In the genomic region with DNA sequence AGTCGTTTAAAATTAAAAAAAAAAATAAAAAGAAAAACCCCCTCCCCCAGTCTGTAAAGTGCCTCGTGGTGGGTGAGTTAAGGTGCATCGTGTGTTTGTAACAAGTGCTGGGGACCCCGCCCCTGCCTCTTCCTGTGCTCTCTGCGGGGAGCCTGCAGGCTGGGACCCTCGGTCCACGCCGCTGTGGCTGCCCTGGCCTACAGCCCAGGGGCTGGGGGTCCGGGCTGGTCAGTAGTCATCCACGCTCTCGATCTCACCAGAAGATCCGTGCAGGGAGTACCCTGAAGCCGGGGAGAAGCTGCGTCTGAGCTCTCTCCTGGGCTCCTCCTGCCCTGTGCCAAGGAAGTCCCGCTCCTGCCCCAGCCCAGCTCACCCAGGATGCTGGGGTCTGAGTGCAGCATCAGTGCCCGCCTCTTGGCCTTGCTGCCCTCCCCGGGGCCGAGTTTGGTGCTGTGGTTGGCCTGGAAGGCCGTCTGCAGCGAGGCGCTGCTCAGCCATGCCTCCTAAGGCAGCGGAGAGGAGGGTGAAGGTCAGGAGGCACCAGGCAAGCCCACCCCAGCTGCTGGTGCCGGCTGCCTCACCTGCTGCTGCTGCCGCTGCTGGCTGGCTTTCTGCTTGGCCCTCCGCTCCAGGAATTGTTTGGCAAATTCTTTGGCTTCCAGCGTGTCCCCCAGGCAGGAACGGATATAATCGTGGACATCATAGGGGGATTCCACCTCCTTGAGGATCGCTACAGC, we compare ENCODE assay signal across 20 cellular contexts. TPM values are rescaled to one million over a fixed set of nuclear protein-coding genes. Genes with fewer than 3 reads are reported as not detected.
DNase-seq lines count a peak whose midpoint lies in the region; ATAC-seq, FAIRE-seq and TF ChIP-seq lines count a peak whose summit lies in the region.
"Had no signal": no experiment of that assay in that cellular context is flagged by ENCODE, and none has a peak within 500 bp of the region (broad histone marks: within the 10 kb centered on the region; RNA-seq: fewer than 3 reads in every experiment).

No MANE protein-coding gene starts in this region.

- WGBS in K562 (ENCODE audit: insufficient coverage, low coverage, missing lambda C conversion rate), result 88% methylated on average over 23 of the region's 29 CpGs

- H3K9me3 ChIP-seq in K562 (replicated peaks; ENCODE audit: control insufficient read depth, insufficient read depth, low read depth, low read length) (no peaks in the 10 kb centered on the region), osteoblast (ENCODE audit: low read depth, low read length) (no peaks in the 10 kb centered on the region)
- H3K9me3 ChIP-seq: lower lobe of right lung had no signal

- H2AFZ ChIP-seq in K562 (ENCODE audit: low read depth, low read length), result no peak overlapping the region
- H2AFZ ChIP-seq in osteoblast (ENCODE audit: low read length), result no peak overlapping the region

- POLR2A ChIA-PET in activated CD4-positive, alpha-beta memory T cell treated with anti-CD3 and anti-CD28 coated beads, Interleukin-2, amount 10 ng/mL, durations not matched to agents 7 days and 5 days (lab: Charles Lee), result interaction anchor here (1.3 to 5.4 kb wide), 6 partner anchors 10 to 171 kb away, joined by 3 to 51 read pairs (median 8); partner anchors contain the start of genes FBXO24, GIGYF1, LRCH4 and MOSPD3
- POLR2A ChIA-PET in activated CD4-positive, alpha-beta memory T cell treated with anti-CD3 and anti-CD28 coated beads for 36 hours (lab: Charles Lee), result interaction anchor here (1.5 to 3.0 kb wide), 3 partner anchors 12 to 49 kb away, joined by 4 to 10 read pairs (median 6); partner anchors contain the start of genes GIGYF1 and POP7
- POLR2A ChIA-PET in K562 (lab: Yijun Ruan, JAX), result interaction anchor here (0.7 to 2.4 kb wide), 8 partner anchors 9 to 346 kb away, joined by 3 to 6 read pairs (median 4); partner anchors contain the start of gene MOSPD3

- FAIRE-seq in K562 (lab: Jason Lieb, UNC), result no peak

- peak overlapping the region in 1 of 2 experiments; percentile 82; a peak in 2 of 4 replicates for H3K9ac ChIP-seq in K562 (ENCODE audit: insufficient read depth in 1 of 2, low read depth in 2 of 2, low read length in 2 of 2)

- BruUV-seq in K562 (replicated peaks; lab: Mats Ljungman, UMichigan), result no TSS peak

- H3K27ac ChIP-seq in K562 (ENCODE audit: extremely low read depth, low read depth, low read length) (no peak overlapping the region), osteoblast (ENCODE audit: low read depth, low read length) (no peak overlapping the region)
- H3K27ac ChIP-seq: epithelial cell of prostate, lower lobe of right lung had no signal

- H4K20me1 ChIP-seq in K562 (replicated peaks; ENCODE audit: control insufficient read depth, insufficient read depth, low read length), result peaks cover 22% of the 10 kb centered on the region; the same call in 1 of the 2 replicates
- peaks cover 34% of the 10 kb centered on the region for H4K20me1 ChIP-seq in osteoblast (ENCODE audit: insufficient read depth, low read length)

- TF ChIP-seq CTCF in GM13977 (IDR thresholded peaks at IDR 0.05; ENCODE audit: extremely low read depth, insufficient read depth, missing control alignments) (no peak), K562 (IDR thresholded peaks at IDR 0.05 in 2 of 3, conservative IDR thresholded peaks at IDR 0.05 in 1 of 3; ENCODE audit: insufficient read depth in 2 of 3, low read depth in 1 of 3, low read length in 3 of 3) (no peak), osteoblast (IDR thresholded peaks at IDR 0.05; ENCODE audit: extremely low read depth, low read depth, low read length) (no peak)

- H3K36me3 ChIP-seq in K562 (ENCODE audit: control insufficient read depth, insufficient read depth, low read length) (peaks cover 100% of the 10 kb centered on the region; the same call in 2 of the 3 replicates), osteoblast (ENCODE audit: insufficient read depth, low read length) (peaks cover 53% of the 10 kb centered on the region)

- intact Hi-C loops in activated CD4-positive, alpha-beta memory T cell treated with anti-CD3 and anti-CD28 coated beads for 36 hours (cut with micrococcal nuclease), result no loop called here
- intact Hi-C loops in K562 (cut with micrococcal nuclease), result no loop called here

- H3K4me3 ChIP-seq in K562, result no peak overlapping the region
- H3K4me3 ChIP-seq in osteoblast (ENCODE audit: insufficient read depth, low read length), result no peak overlapping the region
- H3K4me3 ChIP-seq: lower lobe of right lung had no signal

- peaks cover 4 to 88% of the 10 kb centered on the region in 2 experiments; a peak in 4 of 5 replicates for H3K4me1 ChIP-seq in K562 (replicated peaks in 1 of 2; ENCODE audit: control insufficient read depth in 2 of 2, insufficient read depth in 2 of 2, low read length in 2 of 2)
- H3K4me1 ChIP-seq in osteoblast (ENCODE audit: insufficient read depth, low read length), result peaks cover 3% of the 10 kb centered on the region

- no peak overlapping the region for H3K4me3 Mint-ChIP-seq in activated CD4-positive, alpha-beta memory T cell treated with anti-CD3 and anti-CD28 coated beads, Interleukin-2, amount 10 ng/mL, durations not matched to agents 7 days and 5 days
- no peak overlapping the region for H3K4me3 Mint-ChIP-seq in activated CD4-positive, alpha-beta memory T cell treated with anti-CD3 and anti-CD28 coated beads for 36 hours
- H3K4me3 Mint-ChIP-seq: activated naive CD8-positive, alpha-beta T cell; dendritic cell treated with granulocyte-macrophage colony-stimulating factor and Interleukin-4, amounts not matched to agents 40 ng/mL and 50 ng/mL, for 4 days; stimulated activated naive CD8-positive, alpha-beta T cell treated with anti-CD3 and anti-CD28 coated beads, Interleukin-15, Interleukin-2, amounts not matched to agents 100 ng/mL and 50 ng/mL, for 24 hours had no signal

- TF ChIP-seq EP300 in K562 (IDR thresholded peaks at IDR 0.05; ENCODE audit: low read length), result no peak

- peak; percentile 46 for TF ChIP-seq POLR2A in K562 (conservative IDR thresholded peaks at IDR 0.05)

- in situ Hi-C loops in GM13977 (cut with MboI; ENCODE audit: low pct_unique_long_range_greater_than_20kb, low sequenced_read_pairs, unreplicated experiment), result no loop called here
- in situ Hi-C loops in K562 (cut with MboI), result no loop called here

- ATAC-seq in K562, result no peak
- ATAC-seq: lower lobe of right lung had no signal

- H3K27me3 ChIP-seq in K562 (ENCODE audit: control insufficient read depth in 2 of 2, insufficient read depth in 2 of 2, low read length in 2 of 2) (no peaks in the 10 kb centered on the region), osteoblast (ENCODE audit: insufficient read depth, low read length) (no peaks in the 10 kb centered on the region)

- CTCF ChIA-PET in activated CD4-positive, alpha-beta memory T cell treated with anti-CD3 and anti-CD28 coated beads, Interleukin-2, amount 10 ng/mL, durations not matched to agents 7 days and 5 days (lab: Charles Lee), result interaction anchor here (1.4 to 2.0 kb wide), 2 partner anchors 24 to 69 kb away, joined by 4 to 8 read pairs; partner anchors contain the start of genes MOSPD3 and POP7
- CTCF ChIA-PET in activated CD4-positive, alpha-beta memory T cell treated with anti-CD3 and anti-CD28 coated beads for 36 hours (lab: Charles Lee), result interaction anchor here (4.2 to 6.8 kb wide), 2 partner anchors 10 to 24 kb away, joined by 17 to 61 read pairs; partner anchors contain the start of gene POP7
- CTCF ChIA-PET in K562 (lab: Yijun Ruan, JAX; ENCODE audit: low intra/inter-chr PET ratio), result no interaction called here

- no peaks in the 10 kb centered on the region for H3K9me1 ChIP-seq in K562 (ENCODE audit: control insufficient read depth, insufficient read depth, low read length)

- no peaks in the 10 kb centered on the region for H3K27me3 Mint-ChIP-seq in activated CD4-positive, alpha-beta memory T cell treated with anti-CD3 and anti-CD28 coated beads, Interleukin-2, amount 10 ng/mL, durations not matched to agents 7 days and 5 days
- H3K27me3 Mint-ChIP-seq in activated CD4-positive, alpha-beta memory T cell treated with anti-CD3 and anti-CD28 coated beads for 36 hours, result no peaks in the 10 kb centered on the region
- H3K27me3 Mint-ChIP-seq: activated naive CD8-positive, alpha-beta T cell; dendritic cell treated with granulocyte-macrophage colony-stimulating factor and Interleukin-4, amounts not matched to agents 40 ng/mL and 50 ng/mL, for 4 days; stimulated activated naive CD8-positive, alpha-beta T cell treated with anti-CD3 and anti-CD28 coated beads, Interleukin-15, Interleukin-2, amounts not matched to agents 100 ng/mL and 50 ng/mL, for 24 hours had no signal

- peaks cover 32% of the 10 kb centered on the region for H3K4me1 Mint-ChIP-seq in activated CD4-positive, alpha-beta memory T cell treated with anti-CD3 and anti-CD28 coated beads, Interleukin-2, amount 10 ng/mL, durations not matched to agents 7 days and 5 days
- peaks cover 20% of the 10 kb centered on the region for H3K4me1 Mint-ChIP-seq in activated CD4-positive, alpha-beta memory T cell treated with anti-CD3 and anti-CD28 coated beads for 36 hours (ENCODE audit: low read depth)

- no peak for DNase-seq in activated CD4-positive, alpha-beta memory T cell treated with anti-CD3 and anti-CD28 coated beads, Interleukin-2, amount 10 ng/mL, durations not matched to agents 7 days and 5 days
- DNase-seq in activated CD4-positive, alpha-beta memory T cell treated with anti-CD3 and anti-CD28 coated beads for 36 hours, result no peak
- peak; percentile 27 for DNase-seq in GM13977 (ENCODE audit: low spot score)
- no peak for DNase-seq in K562 (ENCODE audit: extremely low read depth in 1 of 4, low spot score in 3 of 4)
- peak; percentile 86 for DNase-seq in osteoblast (ENCODE audit: insufficient read length, low spot score, missing footprints)
- DNase-seq in SW 1271 (lab: John Stamatoyannopoulos, UW), result no peak
- DNase-seq in NCI-H128 (lab: John Stamatoyannopoulos, UW; ENCODE audit: unreplicated experiment), result no peak
- DNase-seq in LoVo (ENCODE audit: low spot score), result no peak
- DNase-seq: activated CD4-positive, CD25-positive, alpha-beta regulatory T cell treated with anti-CD3 and anti-CD28 coated beads, Interleukin-2, amount 50 U/mL, for 72 hours; DMS79; NCI-H187 treated with DMSO at 0.1 percent for 48 hours; NCI-H446; T-helper 9 cell had no signal

- H3K79me2 ChIP-seq in K562 (ENCODE audit: control insufficient read depth, insufficient read depth, low read length) (peaks cover 16% of the 10 kb centered on the region; the same call in 2 of the 3 replicates), osteoblast (ENCODE audit: insufficient read depth, low read length) (peaks cover 18% of the 10 kb centered on the region)

- no peaks in the 10 kb centered on the region for H3K9me3 Mint-ChIP-seq in activated CD4-positive, alpha-beta memory T cell treated with anti-CD3 and anti-CD28 coated beads, Interleukin-2, amount 10 ng/mL, durations not matched to agents 7 days and 5 days
- H3K9me3 Mint-ChIP-seq in activated CD4-positive, alpha-beta memory T cell treated with anti-CD3 and anti-CD28 coated beads for 36 hours, result no peaks in the 10 kb centered on the region
- H3K9me3 Mint-ChIP-seq: dendritic cell treated with granulocyte-macrophage colony-stimulating factor and Interleukin-4, amounts not matched to agents 40 ng/mL and 50 ng/mL, for 4 days; stimulated activated naive CD8-positive, alpha-beta T cell treated with anti-CD3 and anti-CD28 coated beads, Interleukin-15, Interleukin-2, amounts not matched to agents 100 ng/mL and 50 ng/mL, for 24 hours had no signal

- H3K4me2 ChIP-seq in K562 (ENCODE audit: insufficient read depth, low read length), result no peak overlapping the region
- no peak overlapping the region for H3K4me2 ChIP-seq in osteoblast (ENCODE audit: insufficient read depth, low read length)

- H3K36me3 Mint-ChIP-seq in activated CD4-positive, alpha-beta memory T cell treated with anti-CD3 and anti-CD28 coated beads, Interleukin-2, amount 10 ng/mL, durations not matched to agents 7 days and 5 days (ENCODE audit: low read depth), result peaks cover 45% of the 10 kb centered on the region
- H3K36me3 Mint-ChIP-seq in activated CD4-positive, alpha-beta memory T cell treated with anti-CD3 and anti-CD28 coated beads for 36 hours, result peaks cover 34% of the 10 kb centered on the region
- H3K36me3 Mint-ChIP-seq: activated naive CD8-positive, alpha-beta T cell had no signal

- no peak for TF ChIP-seq RAD21 in K562 (CRISPR knock-in tag; conservative IDR thresholded peaks at IDR 0.05 in 1 of 2, IDR thresholded peaks at IDR 0.05 in 1 of 2)

- H3K27ac Mint-ChIP-seq in activated CD4-positive, alpha-beta memory T cell treated with anti-CD3 and anti-CD28 coated beads, Interleukin-2, amount 10 ng/mL, durations not matched to agents 7 days and 5 days, result peak overlapping the region; percentile 21
- H3K27ac Mint-ChIP-seq in activated CD4-positive, alpha-beta memory T cell treated with anti-CD3 and anti-CD28 coated beads for 36 hours, result no peak overlapping the region
- H3K27ac Mint-ChIP-seq: activated naive CD8-positive, alpha-beta T cell; dendritic cell treated with granulocyte-macrophage colony-stimulating factor and Interleukin-4, amounts not matched to agents 40 ng/mL and 50 ng/mL, for 4 days; stimulated activated naive CD8-positive, alpha-beta T cell treated with anti-CD3 and anti-CD28 coated beads, Interleukin-15, Interleukin-2, amounts not matched to agents 100 ng/mL and 50 ng/mL, for 24 hours had no signal

RNA-seq across cellular contexts. Expression of gene GNB2, which starts 8.1 kb away (rescaled TPM):
- 100 to 1,000 TPM; 263 to 266 TPM for total RNA-seq in activated CD4-positive, alpha-beta memory T cell treated with anti-CD3 and anti-CD28 coated beads, Interleukin-2, amount 10 ng/mL, durations not matched to agents 7 days and 5 days
- total RNA-seq in activated CD4-positive, alpha-beta memory T cell treated with anti-CD3 and anti-CD28 coated beads for 36 hours, result 100 to 1,000 TPM; 228 to 231 TPM
- 52.2 and 165 TPM in 2 replicates for total RNA-seq in K562 (2011; cell fraction: chromatin; rRNA removed; ENCODE audit: low replicate concordance)
- total RNA-seq in K562 (2011; cell fraction: nucleolus; rRNA removed), result 119 and 144 TPM in 2 replicates
- 70.5 and 76.0 TPM in 2 replicates for total RNA-seq in K562 (2011; cell fraction: nucleoplasm; rRNA removed)
- total RNA-seq in K562 (2014; rRNA removed), result 125 and 171 TPM in 2 replicates
- 25.4 and 37.1 TPM in 2 replicates for total RNA-seq in K562 (2014; rRNA removed; fragmentation: Illumina TruSeq; extraction: Trizol)
- 74.1 and 78.5 TPM in 2 replicates for total RNA-seq in K562 (2015; rRNA removed; fragmentation: Illumina TruSeq; extraction: Trizol)
- total RNA-seq in K562 (2021), result 320 and 323 TPM in 2 replicates
- 83.8 and 104 TPM in 2 replicates for polyA plus RNA-seq in K562 (2011; rRNA removed)
- polyA plus RNA-seq in K562 (2011; cell fraction: cytosol; rRNA removed), result 142 and 275 TPM in 2 replicates
- polyA plus RNA-seq in K562 (2011; cell fraction: nucleus; rRNA removed), result 125 and 179 TPM in 2 replicates
- 243 and 314 TPM in 2 replicates for polyA plus RNA-seq in K562 (2012)
- polyA plus RNA-seq in K562 (2014; fragmentation: Illumina TruSeq; extraction: Trizol), result 212 and 251 TPM in 2 replicates
- 1 to 10 TPM in 1 of 2 experiments, under 1 TPM in 1; 0.65 to 5.2 TPM for polyA plus RNA-seq in K562 (2014; fragmentation: Nextera tagmentation; extraction: Ambion mirVana)
- polyA plus RNA-seq in K562 (2014; rRNA removed), result 189 and 193 TPM in 2 replicates
- 21.4 and 50.9 TPM in 2 replicates for polyA minus RNA-seq in K562 (2011; rRNA and poly(A)+ RNA removed)
- polyA minus RNA-seq in K562 (2011; cell fraction: cytosol; rRNA and poly(A)+ RNA removed), result 89.4 and 98.0 TPM in 2 replicates
- 23.0 and 27.4 TPM in 2 replicates for polyA minus RNA-seq in K562 (2011; cell fraction: nucleus; rRNA and poly(A)+ RNA removed)
- 72.7 and 84.6 TPM in 2 replicates for total RNA-seq in osteoblast

RNA-seq across cellular contexts. Expression of gene GIGYF1, which starts 12.4 kb away (rescaled TPM):
- 10 to 100 TPM; 43.4 to 47.4 TPM for total RNA-seq in activated CD4-positive, alpha-beta memory T cell treated with anti-CD3 and anti-CD28 coated beads, Interleukin-2, amount 10 ng/mL, durations not matched to agents 7 days and 5 days
- total RNA-seq in activated CD4-positive, alpha-beta memory T cell treated with anti-CD3 and anti-CD28 coated beads for 36 hours, result 10 to 100 TPM; 40.2 to 40.5 TPM
- 84.5 and 200 TPM in 2 replicates for total RNA-seq in K562 (2011; cell fraction: chromatin; rRNA removed; ENCODE audit: low replicate concordance)
- total RNA-seq in K562 (2011; cell fraction: nucleolus; rRNA removed), result 145 and 152 TPM in 2 replicates
- 94.7 and 102 TPM in 2 replicates for total RNA-seq in K562 (2011; cell fraction: nucleoplasm; rRNA removed)
- total RNA-seq in K562 (2014; rRNA removed), result 30.6 and 33.6 TPM in 2 replicates
- 7.7 and 8.0 TPM in 2 replicates for total RNA-seq in K562 (2014; rRNA removed; fragmentation: Illumina TruSeq; extraction: Trizol)
- total RNA-seq in K562 (2015; rRNA removed; fragmentation: Illumina TruSeq; extraction: Trizol), result 20.0 and 21.0 TPM in 2 replicates
- total RNA-seq in K562 (2021), result 57.8 and 76.2 TPM in 2 replicates
- 9.7 and 12.7 TPM in 2 replicates for polyA plus RNA-seq in K562 (2011; rRNA removed)
- 7.7 and 14.4 TPM in 2 replicates for polyA plus RNA-seq in K562 (2011; cell fraction: cytosol; rRNA removed)
- polyA plus RNA-seq in K562 (2011; cell fraction: nucleus; rRNA removed), result 110 and 242 TPM in 2 replicates
- polyA plus RNA-seq in K562 (2012), result 26.8 and 38.9 TPM in 2 replicates
- polyA plus RNA-seq in K562 (2014; fragmentation: Illumina TruSeq; extraction: Trizol), result 16.8 and 24.3 TPM in 2 replicates
- 1 to 10 TPM in 1 of 2 experiments, under 1 TPM in 1; 0.56 to 1.6 TPM for polyA plus RNA-seq in K562 (2014; fragmentation: Nextera tagmentation; extraction: Ambion mirVana)
- 39.5 and 59.2 TPM in 2 replicates for polyA plus RNA-seq in K562 (2014; rRNA removed)
- polyA minus RNA-seq in K562 (2011; rRNA and poly(A)+ RNA removed), result 3.1 and 4.1 TPM in 2 replicates
- 11.6 and 11.9 TPM in 2 replicates for polyA minus RNA-seq in K562 (2011; cell fraction: cytosol; rRNA and poly(A)+ RNA removed)
- polyA minus RNA-seq in K562 (2011; cell fraction: nucleus; rRNA and poly(A)+ RNA removed), result 40.9 and 52.5 TPM in 2 replicates
- total RNA-seq in osteoblast, result 28.9 and 29.3 TPM in 2 replicates

RNA-seq across cellular contexts. Expression of gene POP7, which starts 24.3 kb away (rescaled TPM):
- 10 to 100 TPM; 32.5 to 35.2 TPM for total RNA-seq in activated CD4-positive, alpha-beta memory T cell treated with anti-CD3 and anti-CD28 coated beads, Interleukin-2, amount 10 ng/mL, durations not matched to agents 7 days and 5 days
- 10 to 100 TPM; 38.7 to 42.2 TPM for total RNA-seq in activated CD4-positive, alpha-beta memory T cell treated with anti-CD3 and anti-CD28 coated beads for 36 hours
- 7.9 and 28.1 TPM in 2 replicates for total RNA-seq in K562 (2011; cell fraction: chromatin; rRNA removed; ENCODE audit: low replicate concordance)
- total RNA-seq in K562 (2011; cell fraction: nucleolus; rRNA removed), result 39.7 and 46.0 TPM in 2 replicates
- 24.5 and 27.6 TPM in 2 replicates for total RNA-seq in K562 (2011; cell fraction: nucleoplasm; rRNA removed)
- 150 and 214 TPM in 2 replicates for total RNA-seq in K562 (2014; rRNA removed)
- total RNA-seq in K562 (2014; rRNA removed; fragmentation: Illumina TruSeq; extraction: Trizol), result 46.7 and 49.9 TPM in 2 replicates
- 115 TPM in 2 replicates for total RNA-seq in K562 (2015; rRNA removed; fragmentation: Illumina TruSeq; extraction: Trizol)
- total RNA-seq in K562 (2021), result 109 TPM in 2 replicates
- 43.3 and 68.9 TPM in 2 replicates for polyA plus RNA-seq in K562 (2011; rRNA removed)
- polyA plus RNA-seq in K562 (2011; cell fraction: cytosol; rRNA removed), result 72.5 and 209 TPM in 2 replicates
- polyA plus RNA-seq in K562 (2011; cell fraction: nucleus; rRNA removed), result 33.6 and 51.3 TPM in 2 replicates
- polyA plus RNA-seq in K562 (2012), result 73.1 and 110 TPM in 2 replicates
- polyA plus RNA-seq in K562 (2014; fragmentation: Illumina TruSeq; extraction: Trizol), result 46.0 and 87.4 TPM in 2 replicates
- 10 to 100 TPM; 11.5 to 27.1 TPM for polyA plus RNA-seq in K562 (2014; fragmentation: Nextera tagmentation; extraction: Ambion mirVana)
- polyA plus RNA-seq in K562 (2014; rRNA removed), result 163 and 191 TPM in 2 replicates
- 7.4 and 14.3 TPM in 2 replicates for polyA minus RNA-seq in K562 (2011; rRNA and poly(A)+ RNA removed)
- 17.0 and 39.1 TPM in 2 replicates for polyA minus RNA-seq in K562 (2011; cell fraction: cytosol; rRNA and poly(A)+ RNA removed)
- polyA minus RNA-seq in K562 (2011; cell fraction: nucleus; rRNA and poly(A)+ RNA removed), result 11.8 and 12.6 TPM in 2 replicates
- 25.7 and 27.1 TPM in 2 replicates for total RNA-seq in osteoblast

RNA-seq across cellular contexts. Expression of gene ACTL6B, which starts 25.4 kb away (rescaled TPM):
- total RNA-seq in activated CD4-positive, alpha-beta memory T cell treated with anti-CD3 and anti-CD28 coated beads, Interleukin-2, amount 10 ng/mL, durations not matched to agents 7 days and 5 days, result not detected
- total RNA-seq in activated CD4-positive, alpha-beta memory T cell treated with anti-CD3 and anti-CD28 coated beads for 36 hours, result not detected
- total RNA-seq in K562 (2011; cell fraction: chromatin; rRNA removed; ENCODE audit: low replicate concordance), result not detected in 2 replicates
- not detected in 2 replicates for total RNA-seq in K562 (2011; cell fraction: nucleolus; rRNA removed)
- not detected in 2 replicates for total RNA-seq in K562 (2011; cell fraction: nucleoplasm; rRNA removed)
- total RNA-seq in K562 (2014; rRNA removed) (not detected in 2 replicates), K562 (2014; rRNA removed; fragmentation: Illumina TruSeq; extraction: Trizol) (not detected in 2 replicates), K562 (2015; rRNA removed; fragmentation: Illumina TruSeq; extraction: Trizol) (not detected in 2 replicates), K562 (2021) (not detected in 2 replicates), osteoblast (not detected in 2 replicates)
- polyA plus RNA-seq in K562 (2011; rRNA removed) (not detected in 2 replicates), K562 (2014; fragmentation: Illumina TruSeq; extraction: Trizol) (not detected in 2 replicates), K562 (2014; fragmentation: Nextera tagmentation; extraction: Ambion mirVana) (not detected), K562 (2014; rRNA removed) (not detected in 2 replicates)
- not detected in 2 replicates for polyA plus RNA-seq in K562 (2011; cell fraction: cytosol; rRNA removed)
- polyA plus RNA-seq in K562 (2011; cell fraction: nucleus; rRNA removed), result not detected in 2 replicates
- not detected in 2 replicates for polyA plus RNA-seq in K562 (2012)
- polyA minus RNA-seq in K562 (2011; rRNA and poly(A)+ RNA removed), result not detected in 2 replicates
- polyA minus RNA-seq in K562 (2011; cell fraction: cytosol; rRNA and poly(A)+ RNA removed), result not detected in 2 replicates
- polyA minus RNA-seq in K562 (2011; cell fraction: nucleus; rRNA and poly(A)+ RNA removed), result not detected in 2 replicates
- total RNA-seq: A673, lower lobe of right lung, ureter had no signal

RNA-seq across cellular contexts. Expression of gene EPO, which starts 38.6 kb away (rescaled TPM):
- total RNA-seq in activated CD4-positive, alpha-beta memory T cell treated with anti-CD3 and anti-CD28 coated beads, Interleukin-2, amount 10 ng/mL, durations not matched to agents 7 days and 5 days, result not detected
- total RNA-seq in activated CD4-positive, alpha-beta memory T cell treated with anti-CD3 and anti-CD28 coated beads for 36 hours, result not detected
- 0.60 TPM in 1 of 2 replicates, not detected in the other for total RNA-seq in K562 (2011; cell fraction: chromatin; rRNA removed; ENCODE audit: low replicate concordance)
- total RNA-seq in K562 (2011; cell fraction: nucleolus; rRNA removed), result 0.26 and 0.33 TPM in 2 replicates
- total RNA-seq in K562 (2011; cell fraction: nucleoplasm; rRNA removed), result not detected in 2 replicates
- total RNA-seq in K562 (2014; rRNA removed) (0.20 TPM in 1 of 2 replicates, not detected in the other), K562 (2014; rRNA removed; fragmentation: Illumina TruSeq; extraction: Trizol) (not detected in 2 replicates), K562 (2015; rRNA removed; fragmentation: Illumina TruSeq; extraction: Trizol) (not detected in 2 replicates), K562 (2021) (not detected in 2 replicates), osteoblast (not detected in 2 replicates)
- polyA plus RNA-seq in K562 (2011; rRNA removed) (0.07 and 0.20 TPM in 2 replicates), K562 (2014; fragmentation: Illumina TruSeq; extraction: Trizol) (not detected in 2 replicates), K562 (2014; fragmentation: Nextera tagmentation; extraction: Ambion mirVana) (under 1 TPM in 1 of 2 experiments, not detected in 1; 0.06 TPM), K562 (2014; rRNA removed) (0.41 TPM in 1 of 2 replicates, not detected in the other)
- polyA plus RNA-seq in K562 (2011; cell fraction: cytosol; rRNA removed), result 0.12 and 0.15 TPM in 2 replicates
- polyA plus RNA-seq in K562 (2011; cell fraction: nucleus; rRNA removed), result 0.29 and 0.53 TPM in 2 replicates
- polyA plus RNA-seq in K562 (2012), result 0.10 TPM in 1 of 2 replicates, not detected in the other
- not detected in 2 replicates for polyA minus RNA-seq in K562 (2011; rRNA and poly(A)+ RNA removed)
- not detected in 2 replicates for polyA minus RNA-seq in K562 (2011; cell fraction: cytosol; rRNA and poly(A)+ RNA removed)
- polyA minus RNA-seq in K562 (2011; cell fraction: nucleus; rRNA and poly(A)+ RNA removed), result not detected in 2 replicates
- total RNA-seq: lower lobe of right lung had no signal

Comparison
In these comparisons a context has a peak if more than half of its experiments do, and no peak if none do; other contexts are left out.
1. DNase-seq: peak in GM13977 (single experiment) and osteoblast (single experiment); none in activated CD4-positive, alpha-beta memory T cell treated with anti-CD3 and anti-CD28 coated beads, Interleukin-2, amount 10 ng/mL, durations not matched to agents 7 days and 5 days (single experiment), activated CD4-positive, alpha-beta memory T cell treated with anti-CD3 and anti-CD28 coated beads for 36 hours (single experiment), K562 (0 of 4), SW 1271 (0 of 2), NCI-H128 (single experiment) and LoVo (single experiment).